In genomic region chr7:43636093-43636492, GRCh38 we compare ENCODE assay signal across 10 cellular contexts. TPM values are rescaled to one million over a fixed set of nuclear protein-coding genes. Genes with fewer than 3 reads are reported as not detected.
DNase-seq lines count a peak whose midpoint lies in the region; ATAC-seq and TF ChIP-seq lines count a peak whose summit lies in the region.
"Had no signal": no experiment of that assay in that cellular context is flagged by ENCODE, and none has a peak within 500 bp of the region (broad histone marks: within the 10 kb centered on the region; RNA-seq: fewer than 3 reads in every experiment).

No MANE protein-coding gene starts in this region.

- H3K27me3 ChIP-seq in ACC112 (ENCODE audit: insufficient read depth, low read length) (no peaks in the 10 kb centered on the region), ascending aorta (no peaks in the 10 kb centered on the region), HAP-1 (ENCODE audit: low read depth) (no peaks in the 10 kb centered on the region)
- H3K27me3 ChIP-seq: right lobe of liver had no signal

- in situ Hi-C loops in HAP-1 (cut with MboI; ENCODE audit: low sequenced_read_pairs): no loop called here

- peaks cover 4% of the 10 kb centered on the region for H3K79me2 ChIP-seq in ACC112 (ENCODE audit: control insufficient read depth, insufficient read depth, low read length, unreplicated experiment)

- H2AFZ ChIP-seq in ACC112 (ENCODE audit: low read length, unreplicated experiment): no peak overlapping the region

- peak overlapping the region; percentile 76 for H3K27ac ChIP-seq in ACC112 (ENCODE audit: low read depth, low read length)
- H3K27ac ChIP-seq in ascending aorta: peak overlapping the region; percentile 56 to 75
- H3K27ac ChIP-seq: right lobe of liver had no signal

- no peak for TF ChIP-seq CTCF in ascending aorta (IDR thresholded peaks at IDR 0.05)

- DNase-seq in HCEC 1CT: peak; percentile 15
- no peak for DNase-seq in ascending aorta (ENCODE audit: low spot score in 2 of 2)
- peak; percentile 80 for DNase-seq in kidney glomerular epithelial cell (lab: John Stamatoyannopoulos, UW)
- no peak for DNase-seq in HAP-1 (ENCODE audit: low spot score in 2 of 2)
- no peak for DNase-seq in activated CD4-positive, CD25-positive, alpha-beta regulatory T cell treated with anti-CD3 and anti-CD28 coated beads, Interleukin-2, amount 50 U/mL, for 72 hours
- DNase-seq in NCI-H187 treated with DMSO at 0.1 percent for 48 hours (lab: John Stamatoyannopoulos, UW): no peak
- DNase-seq: NCI-H2107, right lobe of liver had no signal

- H3K36me3 ChIP-seq in ACC112 (ENCODE audit: insufficient read depth, low read length) (peaks cover 49% of the 10 kb centered on the region), ascending aorta (peaks cover 11 to 18% of the 10 kb centered on the region in 2 donors), HAP-1 (replicated peaks) (peaks cover 72% of the 10 kb centered on the region)

- H3K4me3 ChIP-seq in ACC112 (ENCODE audit: low read depth, low read length) (no peak overlapping the region), ascending aorta (no peak overlapping the region), HAP-1 (no peak overlapping the region)
- H3K4me3 ChIP-seq: right lobe of liver had no signal

- H3K9me3 ChIP-seq in ascending aorta (no peaks in the 10 kb centered on the region), HAP-1 (no peaks in the 10 kb centered on the region)
- H3K9me3 ChIP-seq: right lobe of liver had no signal

- intact Hi-C loops in ascending aorta (cut with DNase I): no loop called here

- ATAC-seq in GM18858 (IDR thresholded peaks at IDR 0.05; ENCODE audit: unreplicated experiment): no peak

- H3K4me1 ChIP-seq in ACC112 (ENCODE audit: control insufficient read depth, insufficient read depth, low read length, unreplicated experiment) (peaks cover 50% of the 10 kb centered on the region), ascending aorta (peaks cover 5 to 26% of the 10 kb centered on the region in 2 donors), HAP-1 (peaks cover 17% of the 10 kb centered on the region)

RNA-seq across cellular contexts. Expression of gene STK17A, which starts 53.2 kb away (rescaled TPM):
- total RNA-seq in ascending aorta: 9.6 TPM

Comparison
In these comparisons a context has a peak if more than half of its experiments do, and no peak if none do; other contexts are left out.
1. DNase-seq: peak in HCEC 1CT (single experiment) and kidney glomerular epithelial cell (single experiment); none in ascending aorta (0 of 2), HAP-1 (0 of 2), activated CD4-positive, CD25-positive, alpha-beta regulatory T cell treated with anti-CD3 and anti-CD28 coated beads, Interleukin-2, amount 50 U/mL, for 72 hours (single experiment) and NCI-H187 treated with DMSO at 0.1 percent for 48 hours (single experiment).